In the genomic region with DNA sequence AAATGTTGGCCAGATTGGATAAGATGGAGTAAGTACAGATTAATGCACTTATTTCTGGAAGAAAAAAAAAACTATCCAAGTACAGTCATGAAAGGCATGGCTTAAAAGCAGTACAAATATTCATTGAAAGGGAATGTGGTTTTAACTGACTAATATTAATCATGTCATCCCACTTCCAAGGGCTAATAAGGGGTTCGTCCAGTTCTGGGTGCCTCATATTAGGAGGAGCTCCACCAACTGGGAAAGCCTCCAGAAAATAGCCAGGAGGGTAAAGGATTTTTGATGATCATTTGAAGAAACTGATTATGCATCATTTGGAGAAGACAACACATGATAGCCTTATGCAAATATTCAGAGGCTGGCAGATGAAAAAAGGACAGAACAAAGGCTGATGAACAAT, we compare ENCODE assay signal across 27 cellular contexts.
DNase-seq lines count a peak whose midpoint lies in the region; FAIRE-seq and TF ChIP-seq lines count a peak whose summit lies in the region.
"Had no signal": no experiment of that assay in that cellular context is flagged by ENCODE, and none has a peak within 500 bp of the region (broad histone marks: within the 10 kb centered on the region; RNA-seq: fewer than 3 reads in every experiment).

No MANE protein-coding gene starts in this region.

- H3K36me3 Mint-ChIP-seq in MCF 10A (ENCODE audit: insufficient read depth, unreplicated experiment): no peaks in the 10 kb centered on the region

- DNase-seq in mammary epithelial cell (peak; percentile 75), MCF 10A (ENCODE audit: unreplicated experiment) (no peak), epithelial cell of esophagus (ENCODE audit: low read depth) (peak; percentile 95), esophagus squamous epithelium (lab: John Stamatoyannopoulos, UW) (no peak), keratinocyte (ENCODE audit: low read depth, low spot score) (peak; percentile 63), cerebellum (ENCODE audit: low spot score) (no peak), sigmoid colon (no peak), ACHN (no peak)
- DNase-seq: AML-193; BE2C; CD4-positive, alpha-beta T cell; CD8-positive, alpha-beta memory T cell; DMS 273 treated with DMSO at 0.1 percent for 48 hours; DMS79; EL; GDM1; GM23248; H7; HCEC 1CT had no signal

- H4K20me1 ChIP-seq in mammary epithelial cell (ENCODE audit: insufficient read depth, low read length) (no peaks in the 10 kb centered on the region), keratinocyte (ENCODE audit: control insufficient read depth, extremely low read depth, insufficient read depth, low read length) (no peaks in the 10 kb centered on the region)
- H4K20me1 ChIP-seq: BLaER1 treated with 17β-estradiol and CSF1 and Interleukin-3, amounts not matched to agents 10 nM and 100 nM had no signal

- H3K79me2 ChIP-seq in mammary epithelial cell (ENCODE audit: insufficient read depth, low read length): no peaks in the 10 kb centered on the region
- no peaks in the 10 kb centered on the region for H3K79me2 ChIP-seq in keratinocyte (ENCODE audit: control insufficient read depth, insufficient read depth, low read length)

- no peaks in the 10 kb centered on the region for H3K27me3 ChIP-seq in mammary epithelial cell (ENCODE audit: insufficient read depth, low read length)
- no peaks in the 10 kb centered on the region for H3K27me3 ChIP-seq in esophagus squamous epithelium
- H3K27me3 ChIP-seq in keratinocyte (ENCODE audit: control insufficient read depth, extremely low read depth, insufficient read depth, low read length): no peaks in the 10 kb centered on the region
- H3K27me3 ChIP-seq in sigmoid colon: no peaks in the 10 kb centered on the region
- H3K27me3 ChIP-seq: BE2C; BLaER1 treated with 17β-estradiol and CSF1 and Interleukin-3, amounts not matched to agents 10 nM and 100 nM had no signal

- H3K4me3 ChIP-seq in mammary epithelial cell (replicated peaks in 1 of 3; ENCODE audit: insufficient read depth in 1 of 3, low read depth in 2 of 3, low read length in 3 of 3): no peak overlapping the region
- H3K4me3 ChIP-seq in epithelial cell of esophagus (ENCODE audit: low read length): no peak overlapping the region
- no peak overlapping the region for H3K4me3 ChIP-seq in esophagus squamous epithelium
- no peak overlapping the region for H3K4me3 ChIP-seq in keratinocyte (ENCODE audit: control insufficient read depth in 2 of 3, extremely low read depth in 1 of 3, insufficient read depth in 2 of 3, low read depth in 1 of 3, low read length in 3 of 3)
- no peak overlapping the region for H3K4me3 ChIP-seq in sigmoid colon
- H3K4me3 ChIP-seq: BLaER1 treated with 17β-estradiol and CSF1 and Interleukin-3, amounts not matched to agents 10 nM and 100 nM; GM12878; GM23248 had no signal

- H3K4me1 ChIP-seq in mammary epithelial cell (ENCODE audit: insufficient read depth, low read length) (peaks cover 25% of the 10 kb centered on the region), esophagus squamous epithelium (peaks cover 18 to 61% (median 29%) of the 10 kb centered on the region in 3 donors), keratinocyte (ENCODE audit: control insufficient read depth, extremely low read depth, insufficient read depth, low read length) (peaks cover 34% of the 10 kb centered on the region), sigmoid colon (no peaks in the 10 kb centered on the region)
- H3K4me1 ChIP-seq: BE2C had no signal

- TF ChIP-seq CTCF in mammary epithelial cell (conservative IDR thresholded peaks at IDR 0.05 in 1 of 2, IDR thresholded peaks at IDR 0.05 in 1 of 2; ENCODE audit: extremely low read depth in 1 of 2, insufficient read depth in 1 of 2, low read depth in 1 of 2, low read length in 2 of 2) (no peak), MCF 10A (IDR thresholded peaks at IDR 0.05; ENCODE audit: unreplicated experiment) (no peak), epithelial cell of esophagus (IDR thresholded peaks at IDR 0.05; ENCODE audit: insufficient read depth, low read depth, low read length, missing control alignments) (no peak), esophagus squamous epithelium (IDR thresholded peaks at IDR 0.05) (no peak), keratinocyte (optimal IDR thresholded peaks at IDR 0.05 in 1 of 3, IDR thresholded peaks at IDR 0.05 in 1 of 3, conservative IDR thresholded peaks at IDR 0.05 in 1 of 3; ENCODE audit: extremely low read depth in 1 of 3, insufficient read depth in 2 of 3, low read length in 3 of 3) (no peak), sigmoid colon (IDR thresholded peaks at IDR 0.05) (no peak)

- POLR2A ChIA-PET in MCF 10A (lab: Yijun Ruan, JAX): interaction anchor here (0.7 to 3.2 kb wide), 3 partner anchors 15 to 822 kb away, joined by 3 to 26 read pairs (median 3); no protein-coding TSS in a partner anchor

- H3K9me3 Mint-ChIP-seq in MCF 10A (ENCODE audit: unreplicated experiment): peaks cover 11% of the 10 kb centered on the region

- no peak for TF ChIP-seq POLR2A in esophagus squamous epithelium (IDR thresholded peaks at IDR 0.05)
- no peak for TF ChIP-seq POLR2A in sigmoid colon (IDR thresholded peaks at IDR 0.05)

- CTCF ChIA-PET in mammary epithelial cell (lab: Charles Lee; ENCODE audit: low non-redundant PET): no interaction called here
- CTCF ChIA-PET in MCF 10A (lab: Yijun Ruan, JAX): interaction anchor here (0.6 to 1.0 kb wide), 2 partner anchors 11 to 391 kb away, joined by 3 to 4 read pairs; a partner anchor contains a TSS

- no peak for TF ChIP-seq EP300 in sigmoid colon (IDR thresholded peaks at IDR 0.05)

- H3K9ac ChIP-seq in mammary epithelial cell (ENCODE audit: insufficient read depth, low read length) (no peak overlapping the region), keratinocyte (ENCODE audit: control insufficient read depth, extremely low read depth, insufficient read depth, low read length) (no peak overlapping the region)
- H3K9ac ChIP-seq: BLaER1 treated with 17β-estradiol and CSF1 and Interleukin-3, amounts not matched to agents 10 nM and 100 nM; GM23248 had no signal

- WGBS in mammary epithelial cell (ENCODE audit: low coverage, missing lambda C conversion rate): 0% methylated on average over 1 of the region's 1 CpG
- WGBS in esophagus squamous epithelium, 2 donors: 20 to 81% methylated on average over 1 of the region's 1 CpG
- 88 to 92% methylated on average over 1 of the region's 1 CpG for WGBS in sigmoid colon, 2 donors

- dilution Hi-C loops in mammary epithelial cell (cut with HindIII; ENCODE audit: low sequenced_read_pairs) (no loop called here), keratinocyte (cut with MboI; ENCODE audit: extremely low pct_ligation_motif_present, low sequenced_read_pairs) (no loop called here)

- in situ Hi-C loops in mammary epithelial cell (cut with MboI; ENCODE audit: low sequenced_read_pairs in 2 of 2): no loop called here
- in situ Hi-C loops in ACHN (cut with HindIII; ENCODE audit: low pct_ligation_motif_present, low pct_unique_long_range_greater_than_20kb, low sequenced_read_pairs): no loop called here

- no peaks in the 10 kb centered on the region for H3K9me1 ChIP-seq in keratinocyte (ENCODE audit: control insufficient read depth, extremely low read depth, insufficient read depth, low read length)

- H2AFZ ChIP-seq in mammary epithelial cell (ENCODE audit: low read depth, low read length) (no peak overlapping the region), keratinocyte (ENCODE audit: control insufficient read depth, low read length) (no peak overlapping the region)
- H2AFZ ChIP-seq: GM23248 had no signal

- H3K4me2 ChIP-seq in mammary epithelial cell (ENCODE audit: insufficient read depth, low read depth, low read length) (peak overlapping the region; percentile 38), keratinocyte (ENCODE audit: control insufficient read depth, extremely low read depth, insufficient read depth, low read depth, low read length) (peak overlapping the region; percentile 31)
- H3K4me2 ChIP-seq: BLaER1 treated with 17β-estradiol and CSF1 and Interleukin-3, amounts not matched to agents 10 nM and 100 nM had no signal

- no peak overlapping the region for H3K4me3 Mint-ChIP-seq in MCF 10A (ENCODE audit: unreplicated experiment)
- H3K4me3 Mint-ChIP-seq: CD14-positive monocyte; CD4-positive, alpha-beta T cell; CD8-positive, alpha-beta memory T cell had no signal

- no peaks in the 10 kb centered on the region for H3K27me3 Mint-ChIP-seq in MCF 10A (ENCODE audit: insufficient read depth, unreplicated experiment)

- H3K27ac ChIP-seq in mammary epithelial cell (ENCODE audit: insufficient read depth, low read depth, low read length) (peak overlapping the region; percentile 74), esophagus squamous epithelium (peak overlapping the region in 3 of 4 donors; percentile 71 to 76 (median 75)), keratinocyte (ENCODE audit: control insufficient read depth, insufficient read depth, low read length) (peak overlapping the region; percentile 69), sigmoid colon (no peak overlapping the region)
- H3K27ac ChIP-seq: 22Rv1; BLaER1 treated with 17β-estradiol and CSF1 and Interleukin-3, amounts not matched to agents 10 nM and 100 nM; GM23248 had no signal

- peaks cover 25% of the 10 kb centered on the region for H3K4me1 Mint-ChIP-seq in MCF 10A (ENCODE audit: insufficient read depth, unreplicated experiment)

- intact Hi-C loops in mammary epithelial cell (cut with micrococcal nuclease) (no loop called here), MCF 10A (cut with micrococcal nuclease) (no loop called here), esophagus squamous epithelium (cut with DNase I) (no loop called here), sigmoid colon (cut with DNase I) (no loop called here)

- FAIRE-seq in keratinocyte (lab: Jason Lieb, UNC): peak; percentile 86
- FAIRE-seq: A204.1, D721Med, GM12878, GM19239, H1 had no signal

- TSS peak; percentile 21 for BruUV-seq in mammary epithelial cell (replicated peaks; lab: Mats Ljungman, UMichigan)
- BruUV-seq in MCF 10A (replicated peaks; lab: Mats Ljungman, UMichigan): no TSS peak

- H3K36me3 ChIP-seq in mammary epithelial cell (ENCODE audit: insufficient read depth, low read length) (no peaks in the 10 kb centered on the region), esophagus squamous epithelium (no peaks in the 10 kb centered on the region), keratinocyte (ENCODE audit: control insufficient read depth in 2 of 2, extremely low read depth in 1 of 2, insufficient read depth in 2 of 2, low read length in 2 of 2) (no peaks in the 10 kb centered on the region), sigmoid colon (no peaks in the 10 kb centered on the region)
- H3K36me3 ChIP-seq: BE2C had no signal

- H3K27ac Mint-ChIP-seq in MCF 10A (ENCODE audit: low read depth, unreplicated experiment): no peak overlapping the region
- H3K27ac Mint-ChIP-seq: CD4-positive, alpha-beta T cell had no signal

- no peaks in the 10 kb centered on the region for H3K9me3 ChIP-seq in mammary epithelial cell (replicated peaks; ENCODE audit: insufficient read depth, low read length)
- H3K9me3 ChIP-seq in esophagus squamous epithelium: peaks cover 0 to 3% (median 2%) of the 10 kb centered on the region in 3 donors
- H3K9me3 ChIP-seq in keratinocyte (ENCODE audit: control insufficient read depth, low read depth, low read length): no peaks in the 10 kb centered on the region
- H3K9me3 ChIP-seq in sigmoid colon: no peaks in the 10 kb centered on the region
- H3K9me3 ChIP-seq: BE2C had no signal

Comparison
In these comparisons a context has a peak if more than half of its experiments do, and no peak if none do; other contexts are left out.
1. DNase-seq: peak in mammary epithelial cell (single experiment), epithelial cell of esophagus (single experiment) and keratinocyte (single experiment); none in MCF 10A (single experiment), esophagus squamous epithelium (single experiment), cerebellum (single experiment), sigmoid colon (single experiment) and ACHN (single experiment).
2. H3K27ac ChIP-seq: peak in mammary epithelial cell (single experiment), esophagus squamous epithelium (3 of 4) and keratinocyte (single experiment); none in sigmoid colon (0 of 4).